In the genomic region with DNA sequence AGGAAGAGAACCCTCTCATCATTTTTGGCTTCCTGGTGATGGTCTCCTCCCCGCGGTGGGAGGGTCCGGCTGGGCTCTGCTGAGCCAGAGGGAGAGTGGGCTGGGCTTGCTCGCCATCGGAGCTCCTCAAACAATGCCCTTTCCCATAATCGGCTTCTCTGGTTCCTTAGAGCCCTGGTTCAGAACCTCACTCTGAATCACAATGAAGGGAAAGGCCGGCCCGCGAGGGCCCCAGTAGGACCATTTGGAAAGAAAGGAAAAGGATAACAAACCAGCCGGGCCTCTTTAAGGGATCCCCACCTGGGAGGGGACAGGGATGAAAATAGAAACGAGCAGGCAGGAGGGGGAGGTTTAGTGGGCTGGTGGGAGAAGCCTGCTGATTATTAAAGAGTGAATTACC, we compare ENCODE assay signal across 18 cellular contexts. TPM values are rescaled to one million over a fixed set of nuclear protein-coding genes. Genes with fewer than 3 reads are reported as not detected.
DNase-seq lines count a peak whose midpoint lies in the region; ATAC-seq lines count a peak whose summit lies in the region.
"Had no signal": no experiment of that assay in that cellular context is flagged by ENCODE, and none has a peak within 500 bp of the region (broad histone marks: within the 10 kb centered on the region; RNA-seq: fewer than 3 reads in every experiment).

No MANE protein-coding gene starts in this region.

- no peak for ATAC-seq in HG02870 (IDR thresholded peaks at IDR 0.05; ENCODE audit: unreplicated experiment)
- ATAC-seq: effector memory CD8-positive, alpha-beta T cell; heart right ventricle; left lung had no signal

- H3K27ac ChIP-seq in HUES64 (ENCODE audit: low read depth, low read length): peak overlapping the region; percentile 48; the same call in 1 of the 2 replicates
- H3K27ac ChIP-seq: heart right ventricle, left lung, SK-N-MC had no signal

- 0% methylated on average over 11 of the region's 11 CpGs for WGBS in HUES64

- intact Hi-C loops in posterior vena cava (cut with DNase I): no loop called here

- peak overlapping the region; percentile 40 for H3K4me3 ChIP-seq in HUES64 (ENCODE audit: low read length)
- H3K4me3 ChIP-seq: heart right ventricle, left lung, SK-N-MC had no signal

- H3K9ac ChIP-seq in HUES64 (ENCODE audit: low read depth, low read length): no peak overlapping the region

- no peaks in the 10 kb centered on the region for H3K9me3 ChIP-seq in HUES64 (ENCODE audit: insufficient read depth, low read depth, low read length)
- H3K9me3 ChIP-seq: left lung had no signal

- H3K36me3 ChIP-seq in HUES64 (ENCODE audit: insufficient read depth, low read length): no peaks in the 10 kb centered on the region
- H3K36me3 ChIP-seq: heart right ventricle, left lung had no signal

- DNase-seq in astrocyte of the hippocampus (ENCODE audit: low read depth, low spot score) (peak; percentile 49), iPS-NIHi11 (ENCODE audit: low spot score) (peak; percentile 80), posterior vena cava (ENCODE audit: low spot score) (peak; percentile 23), mucosa of gallbladder (ENCODE audit: low spot score) (no peak), AG08395 (ENCODE audit: low spot score) (no peak)
- no peak for DNase-seq in effector CD4-positive, alpha-beta T cell
- DNase-seq: COR-L47; effector memory CD8-positive, alpha-beta T cell; heart right ventricle; HFFc6; Kasumi-1; left lung; NCI-H1105 treated with DMSO at 0.1 percent for 48 hours; NCI-H2171 treated with DMSO at 0.1 percent for 48 hours; NCI-H774 had no signal

- H3K27me3 ChIP-seq in HUES64 (ENCODE audit: insufficient read depth, low read length): peaks cover 94% of the 10 kb centered on the region

- H3K4me1 ChIP-seq in HUES64 (ENCODE audit: insufficient read depth, low read length): peaks cover 17% of the 10 kb centered on the region
- H3K4me1 ChIP-seq: heart right ventricle, left lung had no signal

RNA-seq across cellular contexts. Expression of a gene that starts 9.8 kb away (rescaled TPM):
- polyA plus RNA-seq in HUES64 (2013, experiment 1 of 2): 0.45 TPM
- polyA plus RNA-seq in HUES64 (2013, experiment 2 of 2): 0.51 TPM
- not detected for total RNA-seq in posterior vena cava
- 33.1 TPM for total RNA-seq in mucosa of gallbladder
- total RNA-seq: heart right ventricle, HFFc6, left lung had no signal
- polyA plus RNA-seq: heart right ventricle had no signal

Comparison
In these comparisons a context has a peak if more than half of its experiments do, and no peak if none do; other contexts are left out.
1. DNase-seq: peak in astrocyte of the hippocampus (single experiment), iPS-NIHi11 (single experiment) and posterior vena cava (single experiment); none in mucosa of gallbladder (single experiment), effector CD4-positive, alpha-beta T cell (single experiment) and AG08395 (single experiment).
2. RNA of a gene that starts 9.8 kb away (total RNA-seq): 33.1 TPM in mucosa of gallbladder (single experiment); not detected in posterior vena cava; every median in the first group is over 10 times any median in the second.